Comparison of ENCODE assay signal across 1 cellular context in genomic region chr1:145927073-145927886, GRCh38.
TF ChIP-seq lines count a peak whose summit lies in the region.

RBM8A (minus strand) TSS chr1:145927484; CDS start chr1:145927426, 58 bp downstream.

TF ChIP-seq in HepG2, 621 proteins besides CTCF, POLR2A, EP300 and RAD21 (continued from another document and continues in another):
- TF ChIP-seq BCLAF1 (IDR thresholded peaks at IDR 0.05): no peak
- peak; percentile 41; the same call in 1 of the 2 replicates for TF ChIP-seq SIN3A (IDR thresholded peaks at IDR 0.05; ENCODE audit: borderline replicate concordance, low read depth, low read length)
- TF ChIP-seq ZNF878 (CRISPR knock-in tag; IDR thresholded peaks at IDR 0.05): no peak
- TF ChIP-seq PPARG (CRISPR knock-in tag; conservative IDR thresholded peaks at IDR 0.05): peak; percentile 82
- peak; percentile 49; the same call in 1 of the 2 replicates for TF ChIP-seq HBP1 (CRISPR knock-in tag; IDR thresholded peaks at IDR 0.05; ENCODE audit: low read depth)
- no peak for TF ChIP-seq KLF13 (CRISPR knock-in tag; IDR thresholded peaks at IDR 0.05)
- TF ChIP-seq ZNF556 (CRISPR knock-in tag; IDR thresholded peaks at IDR 0.05; ENCODE audit: borderline replicate concordance): no peak; the same call in 1 of the 2 replicates
- TF ChIP-seq TIGD3 (CRISPR knock-in tag; IDR thresholded peaks at IDR 0.05; ENCODE audit: borderline replicate concordance): no peak
- no peak for TF ChIP-seq MZF1 (CRISPR knock-in tag; IDR thresholded peaks at IDR 0.05; ENCODE audit: borderline replicate concordance)
- TF ChIP-seq ZNF749 (CRISPR knock-in tag; IDR thresholded peaks at IDR 0.05; ENCODE audit: borderline replicate concordance): no peak
- no peak for TF ChIP-seq E2F2 (CRISPR knock-in tag; IDR thresholded peaks at IDR 0.05; ENCODE audit: borderline replicate concordance)
- TF ChIP-seq FOXO1 (CRISPR knock-in tag; IDR thresholded peaks at IDR 0.05): peak; percentile 33; the same call in 1 of the 2 replicates
- no peak for TF ChIP-seq SNAI1 (CRISPR knock-in tag; IDR thresholded peaks at IDR 0.05; ENCODE audit: borderline replicate concordance)
- TF ChIP-seq ZNF205 (CRISPR knock-in tag; IDR thresholded peaks at IDR 0.05): no peak
- TF ChIP-seq ZNF569 (CRISPR knock-in tag; IDR thresholded peaks at IDR 0.05; ENCODE audit: borderline replicate concordance): no peak
- no peak for TF ChIP-seq RFX3 (CRISPR knock-in tag; IDR thresholded peaks at IDR 0.05)
- TF ChIP-seq ZNF468 (CRISPR knock-in tag; IDR thresholded peaks at IDR 0.05): no peak
- TF ChIP-seq ZNF160 (CRISPR knock-in tag; IDR thresholded peaks at IDR 0.05): no peak
- no peak for TF ChIP-seq ZNF780A (CRISPR knock-in tag; IDR thresholded peaks at IDR 0.05)
- TF ChIP-seq ARNT2 (CRISPR knock-in tag; IDR thresholded peaks at IDR 0.05; ENCODE audit: low read depth): peak; percentile 68; the same call in 1 of the 2 replicates
- peak; percentile 33; the same call in 1 of the 2 replicates for TF ChIP-seq SIX1 (CRISPR knock-in tag; IDR thresholded peaks at IDR 0.05; ENCODE audit: borderline replicate concordance)
- no peak for TF ChIP-seq ZBTB1 (CRISPR knock-in tag; IDR thresholded peaks at IDR 0.05; ENCODE audit: borderline replicate concordance)
- TF ChIP-seq ZNF10 (CRISPR knock-in tag; IDR thresholded peaks at IDR 0.05; ENCODE audit: borderline replicate concordance, low read depth): no peak
- no peak for TF ChIP-seq TCF7L2 (IDR thresholded peaks at IDR 0.05; ENCODE audit: low read depth, low read length)
- no peak for TF ChIP-seq SSRP1 (CRISPR knock-in tag; IDR thresholded peaks at IDR 0.05)
- peak; percentile 86; the same call in 1 of the 2 replicates for TF ChIP-seq FOXK1 (CRISPR knock-in tag; IDR thresholded peaks at IDR 0.05; ENCODE audit: borderline replicate concordance, low read depth)
- TF ChIP-seq, protein P1, sequence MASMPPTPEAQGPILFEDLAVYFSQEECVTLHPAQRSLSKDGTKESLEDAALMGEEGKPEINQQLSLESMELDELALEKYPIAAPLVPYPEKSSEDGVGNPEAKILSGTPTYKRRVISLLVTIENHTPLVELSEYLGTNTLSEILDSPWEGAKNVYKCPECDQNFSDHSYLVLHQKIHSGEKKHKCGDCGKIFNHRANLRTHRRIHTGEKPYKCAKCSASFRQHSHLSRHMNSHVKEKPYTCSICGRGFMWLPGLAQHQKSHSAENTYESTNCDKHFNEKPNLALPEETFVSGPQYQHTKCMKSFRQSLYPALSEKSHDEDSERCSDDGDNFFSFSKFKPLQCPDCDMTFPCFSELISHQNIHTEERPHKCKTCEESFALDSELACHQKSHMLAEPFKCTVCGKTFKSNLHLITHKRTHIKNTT (CRISPR knock-in tag; IDR thresholded peaks at IDR 0.05): no peak
- no peak for TF ChIP-seq FOXP4 (CRISPR knock-in tag; IDR thresholded peaks at IDR 0.05)
- TF ChIP-seq, protein P2, sequence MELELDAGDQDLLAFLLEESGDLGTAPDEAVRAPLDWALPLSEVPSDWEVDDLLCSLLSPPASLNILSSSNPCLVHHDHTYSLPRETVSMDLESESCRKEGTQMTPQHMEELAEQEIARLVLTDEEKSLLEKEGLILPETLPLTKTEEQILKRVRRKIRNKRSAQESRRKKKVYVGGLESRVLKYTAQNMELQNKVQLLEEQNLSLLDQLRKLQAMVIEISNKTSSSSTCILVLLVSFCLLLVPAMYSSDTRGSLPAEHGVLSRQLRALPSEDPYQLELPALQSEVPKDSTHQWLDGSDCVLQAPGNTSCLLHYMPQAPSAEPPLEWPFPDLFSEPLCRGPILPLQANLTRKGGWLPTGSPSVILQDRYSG (CRISPR knock-in tag; IDR thresholded peaks at IDR 0.05): no peak
- TF ChIP-seq HDAC6 (IDR thresholded peaks at IDR 0.05; ENCODE audit: low read depth, low read length): no peak
- TF ChIP-seq ARID4A (CRISPR knock-in tag; IDR thresholded peaks at IDR 0.05; ENCODE audit: borderline replicate concordance): peak; percentile 85; the same call in 1 of the 2 replicates
- no peak for TF ChIP-seq CEBPB (IDR thresholded peaks at IDR 0.05; ENCODE audit: borderline replicate concordance, low read depth, low read length)
- no peak for TF ChIP-seq ZNF264 (CRISPR knock-in tag; IDR thresholded peaks at IDR 0.05)
- peak; percentile 77; the same call in 1 of the 2 replicates for TF ChIP-seq ATF5 (CRISPR knock-in tag; IDR thresholded peaks at IDR 0.05; ENCODE audit: low read depth)
- 0 out of 2 replicates have a peak, but pooled peaks have one; percentile 23 for TF ChIP-seq NCOA2 (CRISPR knock-in tag; IDR thresholded peaks at IDR 0.05)
- TF ChIP-seq MAF1 (CRISPR knock-in tag; IDR thresholded peaks at IDR 0.05; ENCODE audit: borderline replicate concordance): no peak
- TF ChIP-seq KAT8 (CRISPR knock-in tag; IDR thresholded peaks at IDR 0.05): peak; percentile 98
- peak; percentile 78 for TF ChIP-seq SMAD3 (CRISPR knock-in tag; IDR thresholded peaks at IDR 0.05)
- TF ChIP-seq, protein P3, sequence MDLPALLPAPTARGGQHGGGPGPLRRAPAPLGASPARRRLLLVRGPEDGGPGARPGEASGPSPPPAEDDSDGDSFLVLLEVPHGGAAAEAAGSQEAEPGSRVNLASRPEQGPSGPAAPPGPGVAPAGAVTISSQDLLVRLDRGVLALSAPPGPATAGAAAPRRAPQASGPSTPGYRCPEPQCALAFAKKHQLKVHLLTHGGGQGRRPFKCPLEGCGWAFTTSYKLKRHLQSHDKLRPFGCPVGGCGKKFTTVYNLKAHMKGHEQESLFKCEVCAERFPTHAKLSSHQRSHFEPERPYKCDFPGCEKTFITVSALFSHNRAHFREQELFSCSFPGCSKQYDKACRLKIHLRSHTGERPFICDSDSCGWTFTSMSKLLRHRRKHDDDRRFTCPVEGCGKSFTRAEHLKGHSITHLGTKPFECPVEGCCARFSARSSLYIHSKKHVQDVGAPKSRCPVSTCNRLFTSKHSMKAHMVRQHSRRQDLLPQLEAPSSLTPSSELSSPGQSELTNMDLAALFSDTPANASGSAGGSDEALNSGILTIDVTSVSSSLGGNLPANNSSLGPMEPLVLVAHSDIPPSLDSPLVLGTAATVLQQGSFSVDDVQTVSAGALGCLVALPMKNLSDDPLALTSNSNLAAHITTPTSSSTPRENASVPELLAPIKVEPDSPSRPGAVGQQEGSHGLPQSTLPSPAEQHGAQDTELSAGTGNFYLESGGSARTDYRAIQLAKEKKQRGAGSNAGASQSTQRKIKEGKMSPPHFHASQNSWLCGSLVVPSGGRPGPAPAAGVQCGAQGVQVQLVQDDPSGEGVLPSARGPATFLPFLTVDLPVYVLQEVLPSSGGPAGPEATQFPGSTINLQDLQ (CRISPR knock-in tag; IDR thresholded peaks at IDR 0.05): no peak
- no peak; the same call in 1 of the 2 replicates for TF ChIP-seq BCL6 (CRISPR knock-in tag; IDR thresholded peaks at IDR 0.05)
- no peak for TF ChIP-seq ZNF790 (CRISPR knock-in tag; IDR thresholded peaks at IDR 0.05; ENCODE audit: borderline replicate concordance)
- TF ChIP-seq SMARCC2 (IDR thresholded peaks at IDR 0.05): no peak
- no peak for TF ChIP-seq ZNF775 (CRISPR knock-in tag; IDR thresholded peaks at IDR 0.05; ENCODE audit: borderline replicate concordance)
- no peak for TF ChIP-seq ZNF562 (CRISPR knock-in tag; IDR thresholded peaks at IDR 0.05; ENCODE audit: borderline replicate concordance)
- TF ChIP-seq MED1 (CRISPR knock-in tag; IDR thresholded peaks at IDR 0.05): peak; percentile 28; the same call in 1 of the 2 replicates
- TF ChIP-seq LCORL (IDR thresholded peaks at IDR 0.05): no peak
- TF ChIP-seq LCORL (CRISPR knock-in tag; IDR thresholded peaks at IDR 0.05): 0 out of 2 replicates have a peak, but pooled peaks have one; percentile 19
